In the genomic region with DNA sequence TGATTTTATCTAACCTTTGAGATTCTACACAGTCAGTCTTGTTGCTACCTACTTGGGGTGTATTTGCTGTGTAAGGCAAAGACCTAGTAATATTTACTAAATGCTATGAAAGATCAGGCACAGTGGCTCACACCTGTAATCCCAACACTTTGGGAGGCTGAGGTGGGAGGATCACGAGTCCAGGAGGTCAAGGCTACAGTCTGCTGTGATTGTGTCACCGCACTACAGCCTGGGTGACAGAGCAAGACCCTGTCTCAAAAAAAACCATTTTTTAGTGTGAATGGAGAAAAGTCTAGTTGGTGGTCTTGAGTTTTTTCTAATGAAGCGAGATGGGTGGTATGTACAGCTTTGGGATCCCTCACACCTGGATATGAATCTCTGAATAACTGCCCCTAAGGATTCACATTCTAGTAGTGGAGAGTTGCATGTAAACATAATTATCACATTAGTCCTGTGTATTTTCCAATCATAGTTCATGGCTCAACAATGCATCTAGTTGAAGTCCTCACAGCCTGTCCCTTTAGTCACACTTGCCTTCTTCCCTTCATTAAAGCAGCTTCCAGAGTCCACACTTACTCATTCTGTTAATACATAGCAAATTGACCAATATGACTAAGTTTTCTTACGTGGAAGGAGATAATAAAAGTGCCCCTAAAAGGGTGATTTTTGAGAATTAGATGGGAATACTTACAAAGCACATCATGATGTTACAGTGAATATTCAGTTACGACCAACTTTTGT, we compare ENCODE assay signal across 1 cellular context.
TF ChIP-seq lines count a peak whose summit lies in the region.

No MANE protein-coding gene starts in this region.

TF ChIP-seq in HepG2, 621 proteins besides CTCF, POLR2A, EP300 and RAD21:
- no peak for TF ChIP-seq GATAD1 (CRISPR knock-in tag; IDR thresholded peaks at IDR 0.05)
- TF ChIP-seq, protein P1, sequence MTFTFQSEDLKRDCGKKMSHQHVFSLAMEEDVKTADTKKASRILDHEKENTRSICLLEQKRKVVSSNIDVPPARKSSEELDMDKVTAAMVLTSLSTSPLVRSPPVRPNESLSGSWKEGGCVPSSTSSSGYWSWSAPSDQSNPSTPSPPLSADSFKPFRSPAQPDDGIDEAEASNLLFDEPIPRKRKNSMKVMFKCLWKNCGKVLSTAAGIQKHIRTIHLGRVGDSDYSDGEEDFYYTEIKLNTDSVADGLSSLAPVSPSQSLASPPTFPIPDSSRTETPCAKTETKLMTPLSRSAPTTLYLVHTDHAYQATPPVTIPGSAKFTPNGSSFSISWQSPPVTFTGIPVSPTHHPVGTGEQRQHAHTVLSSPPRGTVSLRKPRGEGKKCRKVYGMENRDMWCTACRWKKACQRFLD (CRISPR knock-in tag; IDR thresholded peaks at IDR 0.05; ENCODE audit: borderline replicate concordance) = no peak
- no peak for TF ChIP-seq DMAP1 (CRISPR knock-in tag; IDR thresholded peaks at IDR 0.05)
- TF ChIP-seq ZBTB1 (CRISPR knock-in tag; IDR thresholded peaks at IDR 0.05; ENCODE audit: borderline replicate concordance) = no peak
- TF ChIP-seq, protein P2, sequence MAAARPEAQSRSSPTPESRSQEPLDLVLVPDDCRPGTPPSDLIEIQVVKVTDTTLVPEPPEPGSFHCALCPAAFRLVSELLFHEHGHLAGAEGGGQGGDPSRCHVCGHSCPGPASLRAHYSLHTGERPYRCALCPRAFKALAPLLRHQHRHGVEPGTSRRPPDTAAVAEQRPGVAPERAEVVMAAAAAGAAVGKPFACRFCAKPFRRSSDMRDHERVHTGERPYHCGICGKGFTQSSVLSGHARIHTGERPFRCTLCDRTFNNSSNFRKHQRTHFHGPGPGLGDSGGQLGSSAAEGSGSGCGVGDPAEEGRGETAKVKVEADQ (CRISPR knock-in tag; IDR thresholded peaks at IDR 0.05; ENCODE audit: borderline replicate concordance) = no peak
- no peak for TF ChIP-seq SPEN (CRISPR knock-in tag; IDR thresholded peaks at IDR 0.05; ENCODE audit: low read depth)
- TF ChIP-seq ZNF180 (CRISPR knock-in tag; IDR thresholded peaks at IDR 0.05; ENCODE audit: borderline replicate concordance, low read depth) = no peak
- TF ChIP-seq ZNF609 (CRISPR knock-in tag; IDR thresholded peaks at IDR 0.05; ENCODE audit: borderline replicate concordance) = no peak
- TF ChIP-seq ADNP (CRISPR knock-in tag; IDR thresholded peaks at IDR 0.05) = no peak
- 0 out of 2 replicates have a peak, but pooled peaks have one; percentile 17 for TF ChIP-seq POLR2AphosphoS5 (IDR thresholded peaks at IDR 0.05; ENCODE audit: low read depth, low read length)
- no peak for TF ChIP-seq ZSCAN29 (CRISPR knock-in tag; conservative IDR thresholded peaks at IDR 0.05)
- TF ChIP-seq FOXA3 (CRISPR knock-in tag; IDR thresholded peaks at IDR 0.05) = no peak
- TF ChIP-seq SNAI1 (CRISPR knock-in tag; IDR thresholded peaks at IDR 0.05; ENCODE audit: borderline replicate concordance) = no peak
- TF ChIP-seq NFIC (IDR thresholded peaks at IDR 0.05; ENCODE audit: low read length) = 0 out of 2 replicates have a peak, but pooled peaks have one; percentile 10
- TF ChIP-seq, protein P3, sequence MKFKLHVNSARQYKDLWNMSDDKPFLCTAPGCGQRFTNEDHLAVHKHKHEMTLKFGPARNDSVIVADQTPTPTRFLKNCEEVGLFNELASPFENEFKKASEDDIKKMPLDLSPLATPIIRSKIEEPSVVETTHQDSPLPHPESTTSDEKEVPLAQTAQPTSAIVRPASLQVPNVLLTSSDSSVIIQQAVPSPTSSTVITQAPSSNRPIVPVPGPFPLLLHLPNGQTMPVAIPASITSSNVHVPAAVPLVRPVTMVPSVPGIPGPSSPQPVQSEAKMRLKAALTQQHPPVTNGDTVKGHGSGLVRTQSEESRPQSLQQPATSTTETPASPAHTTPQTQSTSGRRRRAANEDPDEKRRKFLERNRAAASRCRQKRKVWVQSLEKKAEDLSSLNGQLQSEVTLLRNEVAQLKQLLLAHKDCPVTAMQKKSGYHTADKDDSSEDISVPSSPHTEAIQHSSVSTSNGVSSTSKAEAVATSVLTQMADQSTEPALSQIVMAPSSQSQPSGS (CRISPR knock-in tag; IDR thresholded peaks at IDR 0.05) = no peak
- TF ChIP-seq PATZ1 (CRISPR knock-in tag; IDR thresholded peaks at IDR 0.05) = no peak
- no peak for TF ChIP-seq HOXA9 (CRISPR knock-in tag; IDR thresholded peaks at IDR 0.05; ENCODE audit: borderline replicate concordance)
- peak; percentile 39 for TF ChIP-seq AGO2 (optimal IDR thresholded peaks at IDR 0.05; ENCODE audit: low read depth, low read length)
- TF ChIP-seq HNF4A (CRISPR knock-in tag; IDR thresholded peaks at IDR 0.05) = peak; percentile 58
- TF ChIP-seq ZMYM4 (CRISPR knock-in tag; IDR thresholded peaks at IDR 0.05) = 0 out of 2 replicates have a peak, but pooled peaks have one; percentile 32
- TF ChIP-seq RARA (CRISPR knock-in tag; IDR thresholded peaks at IDR 0.05) = 0 out of 2 replicates have a peak, but pooled peaks have one; percentile 7
- TF ChIP-seq ZNF34 (CRISPR knock-in tag; IDR thresholded peaks at IDR 0.05; ENCODE audit: borderline replicate concordance) = no peak
- TF ChIP-seq, protein P4, sequence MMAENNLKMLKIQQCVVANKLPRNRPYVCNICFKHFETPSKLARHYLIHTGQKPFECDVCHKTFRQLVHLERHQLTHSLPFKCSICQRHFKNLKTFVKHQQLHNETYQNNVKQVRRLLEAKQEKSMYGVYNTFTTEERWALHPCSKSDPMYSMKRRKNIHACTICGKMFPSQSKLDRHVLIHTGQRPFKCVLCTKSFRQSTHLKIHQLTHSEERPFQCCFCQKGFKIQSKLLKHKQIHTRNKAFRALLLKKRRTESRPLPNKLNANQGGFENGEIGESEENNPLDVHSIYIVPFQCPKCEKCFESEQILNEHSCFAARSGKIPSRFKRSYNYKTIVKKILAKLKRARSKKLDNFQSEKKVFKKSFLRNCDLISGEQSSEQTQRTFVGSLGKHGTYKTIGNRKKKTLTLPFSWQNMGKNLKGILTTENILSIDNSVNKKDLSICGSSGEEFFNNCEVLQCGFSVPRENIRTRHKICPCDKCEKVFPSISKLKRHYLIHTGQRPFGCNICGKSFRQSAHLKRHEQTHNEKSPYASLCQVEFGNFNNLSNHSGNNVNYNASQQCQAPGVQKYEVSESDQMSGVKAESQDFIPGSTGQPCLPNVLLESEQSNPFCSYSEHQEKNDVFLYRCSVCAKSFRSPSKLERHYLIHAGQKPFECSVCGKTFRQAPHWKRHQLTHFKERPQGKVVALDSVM (CRISPR knock-in tag; IDR thresholded peaks at IDR 0.05) = peak; percentile 94
- TF ChIP-seq ZNF263 (CRISPR knock-in tag; IDR thresholded peaks at IDR 0.05) = no peak
- TF ChIP-seq TSC22D2 (CRISPR knock-in tag; IDR thresholded peaks at IDR 0.05; ENCODE audit: borderline replicate concordance) = no peak
